17 cellular contexts compared by ENCODE assay signal in the genomic region with DNA sequence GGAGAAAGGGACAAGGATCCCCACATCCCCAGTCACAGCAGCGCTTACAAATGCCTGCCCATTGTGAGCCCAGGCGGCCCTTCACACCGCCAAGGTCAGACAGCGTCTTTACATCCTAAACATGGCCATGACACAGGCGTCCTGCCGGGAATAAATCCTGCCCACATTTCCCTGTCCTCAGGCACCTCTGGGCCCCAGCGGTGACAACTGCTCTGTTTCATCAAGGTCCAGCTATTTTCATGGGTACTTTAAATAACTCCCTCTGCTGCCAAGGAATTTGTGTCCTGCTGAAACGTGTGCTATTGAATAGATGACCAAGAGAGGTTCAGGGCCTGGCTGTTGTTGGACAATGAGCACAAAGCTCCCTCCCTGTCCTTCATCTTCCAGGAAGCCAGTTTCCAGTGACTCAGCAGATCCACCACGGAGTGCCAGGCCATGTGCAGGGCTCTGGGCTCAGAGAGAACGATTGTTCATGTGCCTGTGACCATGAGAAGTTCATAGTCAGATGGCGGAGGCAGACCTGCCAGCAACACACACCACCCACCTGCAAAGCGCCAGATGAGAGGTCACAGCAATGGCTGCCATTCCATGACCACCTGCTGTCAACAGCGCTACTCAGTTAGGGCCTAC.
DNase-seq lines count a peak whose midpoint lies in the region; TF ChIP-seq lines count a peak whose summit lies in the region.
"Had no signal": no experiment of that assay in that cellular context is flagged by ENCODE, and none has a peak within 500 bp of the region (broad histone marks: within the 10 kb centered on the region; RNA-seq: fewer than 3 reads in every experiment).

No MANE protein-coding gene starts in this region.

- no peak for TF ChIP-seq CTCF in fibroblast of mammary gland (conservative IDR thresholded peaks at IDR 0.05; ENCODE audit: control insufficient read depth, insufficient read depth, low read depth, low read length)
- no peak for TF ChIP-seq CTCF in neural progenitor cell (IDR thresholded peaks at IDR 0.05)

- H3K4me3 ChIP-seq in fibroblast of mammary gland (ENCODE audit: control insufficient read depth, low read depth, low read length), result no peak overlapping the region
- H3K4me3 ChIP-seq in neural progenitor cell, result no peak overlapping the region
- H3K4me3 ChIP-seq: colonic mucosa, tibial nerve had no signal

- H3K27ac Mint-ChIP-seq in neural progenitor cell, result peak overlapping the region; percentile 68
- H3K27ac Mint-ChIP-seq: activated naive CD8-positive, alpha-beta T cell treated with anti-CD3 and anti-CD28 coated beads, Interleukin-2, amount 10 ng/mL, durations not matched to agents 7 days and 5 days; mesothelial cell of epicardium had no signal

- DNase-seq in Caki2 (ENCODE audit: low read depth), result peak; percentile 24
- peak; percentile 2 for DNase-seq in RKO (ENCODE audit: low spot score)
- DNase-seq in fibroblast of mammary gland (ENCODE audit: low read depth), result peak; percentile 7
- no peak for DNase-seq in neural progenitor cell (ENCODE audit: low spot score)
- no peak for DNase-seq in NCI-H1092 treated with DMSO at 0.1 percent for 48 hours (lab: John Stamatoyannopoulos, UW)
- DNase-seq in iPS-NIHi7 (ENCODE audit: extremely low spot score), result no peak
- DNase-seq in activated naive CD4-positive, alpha-beta T cell treated with anti-CD3 and anti-CD28 coated beads, Interleukin-2, amount 50 U/mL, for 16 hours, result no peak
- DNase-seq in Kasumi-1 (lab: John Stamatoyannopoulos, UW), result no peak
- DNase-seq: activated naive CD8-positive, alpha-beta T cell treated with anti-CD3 and anti-CD28 coated beads, Interleukin-2, amount 10 ng/mL, durations not matched to agents 7 days and 5 days; colonic mucosa; KBM-7; NCI-H82; posterior cingulate gyrus; stimulated activated CD4-positive, alpha-beta T cell treated with anti-CD3 and anti-CD28 coated beads, Interleukin-1b, Interleukin-23, amount 100 ng/mL, for 48 hours; stimulated activated CD8-positive, alpha-beta memory T cell treated with anti-CD3 and anti-CD28 coated beads, Interleukin-4, amount 100 ng/mL, for 48 hours had no signal

- H4K20me1 ChIP-seq in neural progenitor cell (ENCODE audit: low read depth), result no peaks in the 10 kb centered on the region

- peaks cover 19% of the 10 kb centered on the region for H3K27me3 Mint-ChIP-seq in neural progenitor cell (ENCODE audit: insufficient read depth, low read depth)

- H3K27me3 ChIP-seq in neural progenitor cell, result no peaks in the 10 kb centered on the region
- H3K27me3 ChIP-seq: colonic mucosa had no signal

- H3K4me1 Mint-ChIP-seq in neural progenitor cell, result peaks cover 14% of the 10 kb centered on the region
- H3K4me1 Mint-ChIP-seq: activated naive CD8-positive, alpha-beta T cell treated with anti-CD3 and anti-CD28 coated beads, Interleukin-2, amount 10 ng/mL, durations not matched to agents 7 days and 5 days had no signal

- no peaks in the 10 kb centered on the region for H3K9me3 Mint-ChIP-seq in neural progenitor cell
- H3K9me3 Mint-ChIP-seq: activated naive CD8-positive, alpha-beta T cell treated with anti-CD3 and anti-CD28 coated beads, Interleukin-2, amount 10 ng/mL, durations not matched to agents 7 days and 5 days had no signal

- H3K9ac ChIP-seq in neural progenitor cell, result no peak overlapping the region

- no peaks in the 10 kb centered on the region for H3K36me3 ChIP-seq in neural progenitor cell
- H3K36me3 ChIP-seq: colonic mucosa, tibial nerve had no signal

- H3K9me3 ChIP-seq in neural progenitor cell (ENCODE audit: low read depth), result no peaks in the 10 kb centered on the region
- H3K9me3 ChIP-seq: colonic mucosa had no signal

- no peak overlapping the region for H3K4me2 ChIP-seq in neural progenitor cell

- no peak overlapping the region for H3K27ac ChIP-seq in neural progenitor cell
- H3K27ac ChIP-seq: colonic mucosa, tibial nerve had no signal

- no peaks in the 10 kb centered on the region for H3K36me3 Mint-ChIP-seq in neural progenitor cell
- H3K36me3 Mint-ChIP-seq: activated naive CD8-positive, alpha-beta T cell treated with anti-CD3 and anti-CD28 coated beads, Interleukin-2, amount 10 ng/mL, durations not matched to agents 7 days and 5 days; mesothelial cell of epicardium had no signal

- H2AFZ ChIP-seq in neural progenitor cell (replicated peaks), result no peak overlapping the region

- H3F3A ChIP-seq in neural progenitor cell (ENCODE audit: low read depth), result no peaks in the 10 kb centered on the region

- H3K79me2 ChIP-seq in neural progenitor cell (ENCODE audit: low read depth), result no peaks in the 10 kb centered on the region

- H3K4me3 Mint-ChIP-seq in neural progenitor cell, result no peak overlapping the region
- H3K4me3 Mint-ChIP-seq: activated naive CD8-positive, alpha-beta T cell treated with anti-CD3 and anti-CD28 coated beads, Interleukin-2, amount 10 ng/mL, durations not matched to agents 7 days and 5 days; mesothelial cell of epicardium had no signal

- no peaks in the 10 kb centered on the region for H3K4me1 ChIP-seq in neural progenitor cell
- H3K4me1 ChIP-seq: colonic mucosa had no signal

- in situ Hi-C loops in Caki2 (cut with HindIII; ENCODE audit: low pct_unique_long_range_greater_than_20kb, low sequenced_read_pairs), result no loop called here

Comparison
In these comparisons a context has a peak if more than half of its experiments do, and no peak if none do; other contexts are left out.
1. DNase-seq: peak in Caki2 (single experiment), RKO (single experiment) and fibroblast of mammary gland (single experiment); none in neural progenitor cell (single experiment), NCI-H1092 treated with DMSO at 0.1 percent for 48 hours (single experiment), iPS-NIHi7 (single experiment), activated naive CD4-positive, alpha-beta T cell treated with anti-CD3 and anti-CD28 coated beads, Interleukin-2, amount 50 U/mL, for 16 hours (single experiment) and Kasumi-1 (0 of 2).